Comparison of ENCODE assay signal across 29 cellular contexts in the genomic region with DNA sequence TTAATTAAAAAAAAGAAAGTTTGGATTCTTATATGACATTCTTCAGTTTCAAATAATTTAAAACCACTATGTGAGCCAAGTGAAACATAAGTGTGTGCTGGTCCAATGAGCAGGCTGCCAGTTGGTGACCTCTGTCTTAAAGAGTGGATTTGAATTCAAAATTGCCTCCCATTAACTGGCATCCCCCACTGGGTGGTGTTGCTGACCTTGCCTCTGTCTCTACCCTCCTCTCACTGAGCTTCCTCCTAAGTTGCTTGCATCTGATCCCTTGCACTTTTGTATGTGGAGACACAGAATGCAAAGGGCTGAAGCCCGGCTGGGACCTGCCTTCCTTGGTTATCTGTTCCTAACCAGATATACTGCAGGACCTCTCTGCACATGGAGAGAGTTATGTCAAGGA.
DNase-seq lines count a peak whose midpoint lies in the region; ATAC-seq and TF ChIP-seq lines count a peak whose summit lies in the region.
"Had no signal": no experiment of that assay in that cellular context is flagged by ENCODE, and none has a peak within 500 bp of the region (broad histone marks: within the 10 kb centered on the region; RNA-seq: fewer than 3 reads in every experiment).

No MANE protein-coding gene starts in this region.

- no peaks in the 10 kb centered on the region for H3K9me3 ChIP-seq in neuronal stem cell (replicated peaks in 1 of 2; ENCODE audit: control insufficient read depth in 2 of 2, insufficient read depth in 1 of 2, low read depth in 1 of 2, low read length in 2 of 2)
- H3K9me3 ChIP-seq: tibial artery had no signal

- ATAC-seq in WTC11 (peak; percentile 51), sciatic nerve (no peak)
- ATAC-seq: activated CD4-positive, CD25-positive, alpha-beta regulatory T cell treated with anti-CD3 and anti-CD28 coated beads, Interleukin-2, amount 50 U/mL, for 24 hours; heart left ventricle; left lung; natural killer cell; PC-3 had no signal

- no peak overlapping the region for H3K4me2 ChIP-seq in neuronal stem cell (ENCODE audit: insufficient read depth, low read length, poor library complexity, severe bottlenecking)

- H3K36me3 Mint-ChIP-seq in WTC11, result no peaks in the 10 kb centered on the region
- no peaks in the 10 kb centered on the region for H3K36me3 Mint-ChIP-seq in activated T-helper 2 cell treated with anti-CD3 and anti-CD28 coated beads, Interferon-gamma antibody, Interleukin-2, Interleukin-4, amounts not matched to agents 10 μg/mL and 5 μg/mL and 100 μg/mL, durations not matched to agents 14 hours and 24 hours and 36 hours (ENCODE audit: low read depth)
- H3K36me3 Mint-ChIP-seq: activated CD4-positive, alpha-beta memory T cell treated with anti-CD3 and anti-CD28 coated beads for 36 hours; activated naive CD8-positive, alpha-beta T cell; natural killer cell had no signal

- peak; percentile 40 for DNase-seq in NB4 (ENCODE audit: low read depth)
- DNase-seq in WTC11 (ENCODE audit: low spot score), result no peak
- peak; percentile 47 for DNase-seq in iPS-NIHi7 (ENCODE audit: extremely low spot score)
- peak; percentile 30 for DNase-seq in renal cortical epithelial cell (ENCODE audit: low read depth)
- DNase-seq in neuronal stem cell (ENCODE audit: low spot score), result no peak
- no peak for DNase-seq in sciatic nerve (ENCODE audit: low spot score)
- no peak for DNase-seq in activated T-helper 2 cell treated with anti-CD3 and anti-CD28 coated beads, Interferon-gamma antibody, Interleukin-2, Interleukin-4, amounts not matched to agents 10 μg/mL and 5 μg/mL and 100 μg/mL, durations not matched to agents 14 hours and 24 hours and 36 hours (ENCODE audit: low spot score)
- DNase-seq: activated CD4-positive, alpha-beta memory T cell treated with anti-CD3 and anti-CD28 coated beads for 36 hours; activated CD8-positive, alpha-beta memory T cell treated with anti-CD3 and anti-CD28 coated beads, Interleukin-2, amount 50 U/mL, for 48 hours; aorta; CD4-positive, alpha-beta T cell; DMS153; heart left ventricle; left lung; natural killer cell; NCI-H1105 treated with DMSO at 0.1 percent for 48 hours; NCI-H2081; NCI-H345; NCI-H748 treated with DMSO at 0.1 percent for 48 hours; PC-3; SHP77; stimulated activated naive CD4-positive, alpha-beta T cell treated with Interleukin-2 at 50 U/mL for 16 hours; T-helper 9 cell had no signal

- no peak for TF ChIP-seq POLR2A in NB4 (IDR thresholded peaks at IDR 0.05; ENCODE audit: extremely low read depth, insufficient read length)

- TF ChIP-seq CTCF in NB4 (IDR thresholded peaks at IDR 0.05; ENCODE audit: low read depth, low read length), result peak; percentile 5
- no peak for TF ChIP-seq CTCF in WTC11 (IDR thresholded peaks at IDR 0.05)

- no peak overlapping the region for H2BK12ac ChIP-seq in neuronal stem cell (ENCODE audit: low read length)

- H3K27ac Mint-ChIP-seq in WTC11, result no peak overlapping the region
- no peak overlapping the region for H3K27ac Mint-ChIP-seq in activated T-helper 2 cell treated with anti-CD3 and anti-CD28 coated beads, Interferon-gamma antibody, Interleukin-2, Interleukin-4, amounts not matched to agents 10 μg/mL and 5 μg/mL and 100 μg/mL, durations not matched to agents 14 hours and 24 hours and 36 hours
- H3K27ac Mint-ChIP-seq: activated CD4-positive, alpha-beta memory T cell treated with anti-CD3 and anti-CD28 coated beads for 36 hours; activated naive CD8-positive, alpha-beta T cell; CD4-positive, alpha-beta T cell; dendritic cell treated with granulocyte-macrophage colony-stimulating factor and Interleukin-4, amounts not matched to agents 40 ng/mL and 50 ng/mL, for 4 days; natural killer cell had no signal

- H3K4ac ChIP-seq in neuronal stem cell (ENCODE audit: low read length), result no peak overlapping the region

- H3K27me3 ChIP-seq in neuronal stem cell (ENCODE audit: control insufficient read depth in 3 of 3, insufficient read depth in 3 of 3, low read depth in 1 of 3, low read length in 3 of 3), result peaks cover 0 to 4% (median 0%) of the 10 kb centered on the region in 3 experiments
- H3K27me3 ChIP-seq: left lung, right atrium auricular region, tibial artery had no signal

- H4K8ac ChIP-seq in neuronal stem cell (ENCODE audit: low read depth, low read length), result no peak overlapping the region

- POLR2A ChIA-PET in WTC11 (lab: Charles Lee), result no interaction called here

- H3K27ac ChIP-seq in neuronal stem cell (replicated peaks; ENCODE audit: low read length), result no peak overlapping the region
- H3K27ac ChIP-seq: heart left ventricle, HL-60, left lung, right atrium auricular region, tibial artery had no signal

- H3K4me1 Mint-ChIP-seq in WTC11, result peaks cover 9% of the 10 kb centered on the region
- H3K4me1 Mint-ChIP-seq in activated T-helper 2 cell treated with anti-CD3 and anti-CD28 coated beads, Interferon-gamma antibody, Interleukin-2, Interleukin-4, amounts not matched to agents 10 μg/mL and 5 μg/mL and 100 μg/mL, durations not matched to agents 14 hours and 24 hours and 36 hours (ENCODE audit: low read depth), result no peaks in the 10 kb centered on the region
- H3K4me1 Mint-ChIP-seq: natural killer cell had no signal

- H2BK120ac ChIP-seq in neuronal stem cell (ENCODE audit: low read depth, low read length), result no peak overlapping the region

- H2BK15ac ChIP-seq in neuronal stem cell (ENCODE audit: low read length), result no peak overlapping the region

- CTCF ChIA-PET in WTC11 (lab: Charles Lee), result interaction anchor here (1.0 to 1.8 kb wide), 2 partner anchors 147 to 250 kb away, joined by 3 to 7 read pairs; no protein-coding TSS in a partner anchor

- H4K91ac ChIP-seq in neuronal stem cell (ENCODE audit: low read depth, low read length, poor library complexity), result no peak overlapping the region

- no peak overlapping the region for H3K14ac ChIP-seq in neuronal stem cell (ENCODE audit: low read length)

- no peaks in the 10 kb centered on the region for H3K36me3 ChIP-seq in neuronal stem cell (replicated peaks in 1 of 2; ENCODE audit: control insufficient read depth in 2 of 2, insufficient read depth in 2 of 2, low read length in 2 of 2)
- H3K36me3 ChIP-seq: heart left ventricle, left lung, right atrium auricular region, tibial artery had no signal

- H3K4me1 ChIP-seq in neuronal stem cell (ENCODE audit: control insufficient read depth in 2 of 2, insufficient read depth in 1 of 2, low read depth in 1 of 2, low read length in 2 of 2), result no peaks in the 10 kb centered on the region
- H3K4me1 ChIP-seq: heart left ventricle, left lung, right atrium auricular region, tibial artery had no signal

- intact Hi-C loops in sciatic nerve (cut with DNase I), result no loop called here
- intact Hi-C loops in activated T-helper 2 cell treated with anti-CD3 and anti-CD28 coated beads, Interferon-gamma antibody, Interleukin-2, Interleukin-4, amounts not matched to agents 10 μg/mL and 5 μg/mL and 100 μg/mL, durations not matched to agents 14 hours and 24 hours and 36 hours (cut with micrococcal nuclease), result no loop called here

- no peak overlapping the region for H2AK5ac ChIP-seq in neuronal stem cell (ENCODE audit: low read depth, low read length)

- no peak overlapping the region for H3K4me3 Mint-ChIP-seq in WTC11
- H3K4me3 Mint-ChIP-seq in activated T-helper 2 cell treated with anti-CD3 and anti-CD28 coated beads, Interferon-gamma antibody, Interleukin-2, Interleukin-4, amounts not matched to agents 10 μg/mL and 5 μg/mL and 100 μg/mL, durations not matched to agents 14 hours and 24 hours and 36 hours (ENCODE audit: low read depth), result no peak overlapping the region
- H3K4me3 Mint-ChIP-seq: activated CD4-positive, alpha-beta memory T cell treated with anti-CD3 and anti-CD28 coated beads for 36 hours; activated naive CD8-positive, alpha-beta T cell; CD4-positive, alpha-beta T cell; dendritic cell treated with granulocyte-macrophage colony-stimulating factor and Interleukin-4, amounts not matched to agents 40 ng/mL and 50 ng/mL, for 4 days; natural killer cell had no signal

- no peak overlapping the region for H2BK5ac ChIP-seq in neuronal stem cell (ENCODE audit: low read length)

- WGBS in neuronal stem cell (ENCODE audit: extremely low coverage in 2 of 2, insufficient read length in 2 of 2, insufficient replicate concordance in 1 of 2), 2 donors, result no CpG with 5 or more reads among the region's 1 CpG

- H3K9ac ChIP-seq in neuronal stem cell (ENCODE audit: low read depth, low read length, poor library complexity), result no peak overlapping the region

- H3K4me3 ChIP-seq in NB4 (ENCODE audit: low read depth, low read length) (no peak overlapping the region), neuronal stem cell (ENCODE audit: low read length in 2 of 2) (no peak overlapping the region)
- H3K4me3 ChIP-seq: heart left ventricle, left lung, right atrium auricular region, tibial artery had no signal

- no peak overlapping the region for H3K23ac ChIP-seq in neuronal stem cell (ENCODE audit: low read depth, low read length, poor library complexity)

- no peaks in the 10 kb centered on the region for H3K79me1 ChIP-seq in neuronal stem cell (ENCODE audit: low read depth, low read length)

- H2AFZ ChIP-seq in neuronal stem cell (ENCODE audit: low read length), result no peak overlapping the region

- peaks cover 3% of the 10 kb centered on the region; the same call in 1 of the 2 replicates for H3K9me3 Mint-ChIP-seq in WTC11
- no peaks in the 10 kb centered on the region for H3K9me3 Mint-ChIP-seq in activated T-helper 2 cell treated with anti-CD3 and anti-CD28 coated beads, Interferon-gamma antibody, Interleukin-2, Interleukin-4, amounts not matched to agents 10 μg/mL and 5 μg/mL and 100 μg/mL, durations not matched to agents 14 hours and 24 hours and 36 hours
- H3K9me3 Mint-ChIP-seq: CD4-positive, alpha-beta T cell; natural killer cell had no signal

- no peak overlapping the region for H3K18ac ChIP-seq in neuronal stem cell (ENCODE audit: low read length)

- no peaks in the 10 kb centered on the region for H3K27me3 Mint-ChIP-seq in WTC11 (ENCODE audit: low read depth)
- H3K27me3 Mint-ChIP-seq in activated T-helper 2 cell treated with anti-CD3 and anti-CD28 coated beads, Interferon-gamma antibody, Interleukin-2, Interleukin-4, amounts not matched to agents 10 μg/mL and 5 μg/mL and 100 μg/mL, durations not matched to agents 14 hours and 24 hours and 36 hours (ENCODE audit: low read depth), result no peaks in the 10 kb centered on the region

TF ChIP-seq in WTC11, 78 proteins besides CTCF, POLR2A, EP300 and RAD21 (continues in another document):
- TF ChIP-seq ATF1 (CRISPR knock-in tag; IDR thresholded peaks at IDR 0.05), result no peak

Comparison
In these comparisons a context has a peak if more than half of its experiments do, and no peak if none do; other contexts are left out.
1. DNase-seq: peak in NB4 (single experiment), iPS-NIHi7 (single experiment) and renal cortical epithelial cell (single experiment); none in WTC11 (single experiment), neuronal stem cell (single experiment), sciatic nerve (single experiment) and activated T-helper 2 cell treated with anti-CD3 and anti-CD28 coated beads, Interferon-gamma antibody, Interleukin-2, Interleukin-4, amounts not matched to agents 10 μg/mL and 5 μg/mL and 100 μg/mL, durations not matched to agents 14 hours and 24 hours and 36 hours (single experiment).